In the genomic region with DNA sequence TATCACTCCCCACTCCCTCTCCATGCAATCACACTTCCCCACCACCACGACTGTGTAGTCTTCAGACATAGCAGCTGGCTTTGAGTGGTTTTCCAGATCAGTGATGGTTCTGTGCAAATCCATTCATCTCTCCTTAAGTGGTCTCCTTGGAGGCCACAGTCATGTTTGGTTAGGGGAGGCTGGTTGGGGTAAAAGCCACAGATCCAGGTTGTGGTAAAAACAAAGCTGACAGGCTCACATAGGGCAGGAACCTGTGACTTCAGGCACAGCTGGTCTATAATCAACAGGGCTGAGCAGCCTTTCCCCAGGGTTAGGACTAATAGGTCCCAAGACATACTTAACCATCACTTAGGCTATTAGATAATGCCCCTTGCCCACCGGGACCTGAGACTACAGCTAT, we compare ENCODE assay signal across 1 cellular context.
TF ChIP-seq lines count a peak whose summit lies in the region.

No MANE protein-coding gene starts in this region.

TF ChIP-seq in IMR-90, 13 proteins besides CTCF, POLR2A, EP300 and RAD21:
- TF ChIP-seq FOS (IDR thresholded peaks at IDR 0.05; ENCODE audit: low read depth, low read length), result no peak
- TF ChIP-seq RFX5 (IDR thresholded peaks at IDR 0.05; ENCODE audit: low read depth, low read length), result no peak
- no peak for TF ChIP-seq BHLHE40 (IDR thresholded peaks at IDR 0.05; ENCODE audit: low read depth, low read length)
- no peak for TF ChIP-seq MXI1 (IDR thresholded peaks at IDR 0.05; ENCODE audit: borderline replicate concordance, low read depth, low read length)
- TF ChIP-seq MAZ (IDR thresholded peaks at IDR 0.05; ENCODE audit: borderline replicate concordance, low read depth, low read length), result no peak
- no peak for TF ChIP-seq RCOR1 (IDR thresholded peaks at IDR 0.05; ENCODE audit: insufficient replicate concordance, low read length)
